8 cellular contexts compared by ENCODE assay signal in the genomic region with DNA sequence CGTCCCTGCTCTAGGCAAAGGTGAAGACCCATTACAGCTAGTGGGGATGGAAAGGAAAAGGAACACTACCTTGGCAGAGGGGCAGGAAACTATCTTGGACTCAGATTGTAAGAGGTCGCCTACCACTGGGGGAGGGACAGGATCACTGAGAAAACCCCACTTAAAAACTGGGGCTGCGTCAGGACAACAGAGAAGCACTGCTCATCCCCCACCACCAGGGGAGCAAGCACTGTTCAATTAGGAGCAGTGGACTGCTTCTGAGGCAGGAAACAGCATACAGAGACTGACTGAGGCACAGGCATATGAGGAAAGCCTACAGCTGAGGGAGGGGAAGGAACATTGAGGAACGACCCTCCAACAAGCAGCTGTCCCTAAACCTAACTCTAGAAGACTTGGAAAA. TPM values are rescaled to one million over a fixed set of nuclear protein-coding genes. Genes with fewer than 3 reads are reported as not detected.
DNase-seq lines count a peak whose midpoint lies in the region; ATAC-seq, FAIRE-seq and TF ChIP-seq lines count a peak whose summit lies in the region.

No MANE protein-coding gene starts in this region.

- H3K9me2 ChIP-seq in SK-N-SH = no peaks in the 10 kb centered on the region

- H3K4me2 ChIP-seq in SK-N-SH = no peak overlapping the region

- intact Hi-C loops in left colon (cut with DNase I, micrococcal nuclease) = no loop called here

- FAIRE-seq in GM18507 (lab: Jason Lieb, UNC) = peak; percentile 49

- no peak for TF ChIP-seq RAD21 in SK-N-SH (IDR thresholded peaks at IDR 0.05; ENCODE audit: low read length)

- no peak overlapping the region for H3K9ac ChIP-seq in SK-N-SH

- no peak overlapping the region for H2AFZ ChIP-seq in SK-N-SH (ENCODE audit: low read depth)

- H3K27ac ChIP-seq in SK-N-SH (ENCODE audit: low read depth in 2 of 2, low read length in 1 of 2) = no peak overlapping the region

- 84% methylated on average over 4 of the region's 4 CpGs for WGBS in SK-N-SH (ENCODE audit: low lambda C conversion rate)

- H4K20me1 ChIP-seq in SK-N-SH (ENCODE audit: insufficient read depth) = no peaks in the 10 kb centered on the region

- CTCF ChIA-PET in SK-N-SH (lab: Yijun Ruan, JAX) = interaction anchor here (1.4 kb wide), 1 partner anchor 22 kb away, joined by 4 read pairs; no protein-coding TSS in a partner anchor

- H3K4me1 ChIP-seq in SK-N-SH (ENCODE audit: control insufficient read depth in 1 of 2, insufficient read depth in 2 of 2, low read depth in 1 of 2, low read length in 1 of 2) = no peaks in the 10 kb centered on the region

- H3K9me3 ChIP-seq in SK-N-SH = no peaks in the 10 kb centered on the region

- no peaks in the 10 kb centered on the region for H3K27me3 ChIP-seq in SK-N-SH (ENCODE audit: insufficient read depth)

- DNase-seq in 8988T = peak; percentile 49
- DNase-seq in GM18507 (ENCODE audit: extremely low spot score, insufficient read length, low read depth) = peak; percentile 44
- peak; percentile 28 for DNase-seq in SK-N-SH
- DNase-seq in iPS-NIHi7 (ENCODE audit: extremely low spot score) = peak; percentile 70
- no peak for DNase-seq in left colon
- no peak for DNase-seq in NCI-H524 treated with DMSO at 0.1 percent for 48 hours (lab: John Stamatoyannopoulos, UW)
- DNase-seq in DMS153 (lab: John Stamatoyannopoulos, UW) = no peak

- peak; percentile 29; the same call in 1 of the 2 replicates for TF ChIP-seq CTCF in SK-N-SH (IDR thresholded peaks at IDR 0.05)

- ATAC-seq in HG02840 (IDR thresholded peaks at IDR 0.05; ENCODE audit: low FRiP score, unreplicated experiment) = peak; percentile 79
- no peak for ATAC-seq in left colon

- POLR2A ChIA-PET in SK-N-SH (lab: Yijun Ruan, JAX) = interaction anchor here (1.4 kb wide), 1 partner anchor 12 kb away, joined by 3 read pairs; no protein-coding TSS in a partner anchor

- no peaks in the 10 kb centered on the region for H3K79me2 ChIP-seq in SK-N-SH (ENCODE audit: insufficient read depth)

- peaks cover 6 to 31% of the 10 kb centered on the region in 2 experiments for H3K36me3 ChIP-seq in SK-N-SH (replicated peaks in 1 of 2; ENCODE audit: control insufficient read depth in 1 of 2, insufficient read depth in 2 of 2, low read length in 1 of 2)

- TF ChIP-seq EP300 in SK-N-SH (IDR thresholded peaks at IDR 0.05; ENCODE audit: borderline replicate concordance in 1 of 2, low read depth in 1 of 2, low read length in 1 of 2) = no peak

- no peak overlapping the region for H3K4me3 ChIP-seq in SK-N-SH (ENCODE audit: low read depth in 2 of 2, low read length in 1 of 2)

- no peaks in the 10 kb centered on the region for H3F3A ChIP-seq in SK-N-SH (replicated peaks; ENCODE audit: insufficient read depth)

TF ChIP-seq in SK-N-SH, 30 proteins besides CTCF, POLR2A, EP300 and RAD21:
- TF ChIP-seq, protein P1, sequence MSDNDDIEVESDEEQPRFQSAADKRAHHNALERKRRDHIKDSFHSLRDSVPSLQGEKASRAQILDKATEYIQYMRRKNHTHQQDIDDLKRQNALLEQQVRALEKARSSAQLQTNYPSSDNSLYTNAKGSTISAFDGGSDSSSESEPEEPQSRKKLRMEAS (IDR thresholded peaks at IDR 0.05; ENCODE audit: low read depth) = no peak
- TF ChIP-seq, protein P2, sequence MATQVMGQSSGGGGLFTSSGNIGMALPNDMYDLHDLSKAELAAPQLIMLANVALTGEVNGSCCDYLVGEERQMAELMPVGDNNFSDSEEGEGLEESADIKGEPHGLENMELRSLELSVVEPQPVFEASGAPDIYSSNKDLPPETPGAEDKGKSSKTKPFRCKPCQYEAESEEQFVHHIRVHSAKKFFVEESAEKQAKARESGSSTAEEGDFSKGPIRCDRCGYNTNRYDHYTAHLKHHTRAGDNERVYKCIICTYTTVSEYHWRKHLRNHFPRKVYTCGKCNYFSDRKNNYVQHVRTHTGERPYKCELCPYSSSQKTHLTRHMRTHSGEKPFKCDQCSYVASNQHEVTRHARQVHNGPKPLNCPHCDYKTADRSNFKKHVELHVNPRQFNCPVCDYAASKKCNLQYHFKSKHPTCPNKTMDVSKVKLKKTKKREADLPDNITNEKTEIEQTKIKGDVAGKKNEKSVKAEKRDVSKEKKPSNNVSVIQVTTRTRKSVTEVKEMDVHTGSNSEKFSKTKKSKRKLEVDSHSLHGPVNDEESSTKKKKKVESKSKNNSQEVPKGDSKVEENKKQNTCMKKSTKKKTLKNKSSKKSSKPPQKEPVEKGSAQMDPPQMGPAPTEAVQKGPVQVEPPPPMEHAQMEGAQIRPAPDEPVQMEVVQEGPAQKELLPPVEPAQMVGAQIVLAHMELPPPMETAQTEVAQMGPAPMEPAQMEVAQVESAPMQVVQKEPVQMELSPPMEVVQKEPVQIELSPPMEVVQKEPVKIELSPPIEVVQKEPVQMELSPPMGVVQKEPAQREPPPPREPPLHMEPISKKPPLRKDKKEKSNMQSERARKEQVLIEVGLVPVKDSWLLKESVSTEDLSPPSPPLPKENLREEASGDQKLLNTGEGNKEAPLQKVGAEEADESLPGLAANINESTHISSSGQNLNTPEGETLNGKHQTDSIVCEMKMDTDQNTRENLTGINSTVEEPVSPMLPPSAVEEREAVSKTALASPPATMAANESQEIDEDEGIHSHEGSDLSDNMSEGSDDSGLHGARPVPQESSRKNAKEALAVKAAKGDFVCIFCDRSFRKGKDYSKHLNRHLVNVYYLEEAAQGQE (IDR thresholded peaks at IDR 0.05; ENCODE audit: low read depth, low read length) = no peak
- TF ChIP-seq MXI1 (IDR thresholded peaks at IDR 0.05; ENCODE audit: low read depth, low read length) (no peak), GATA2 (CRISPR knock-in tag; IDR thresholded peaks at IDR 0.05) (no peak), MEF2A (IDR thresholded peaks at IDR 0.05; ENCODE audit: borderline replicate concordance, low read depth) (no peak)

RNA-seq across cellular contexts. Expression of a gene that starts 20.8 kb away (rescaled TPM):
- 14.4 and 17.8 TPM in 2 replicates for polyA plus RNA-seq in SK-N-SH (2012; rRNA removed)
- polyA plus RNA-seq in SK-N-SH (2012; cell fraction: cytosol; rRNA removed) = 19.4 and 20.3 TPM in 2 replicates
- polyA plus RNA-seq in SK-N-SH (2012; cell fraction: nucleus; rRNA removed) = 6.9 and 10.2 TPM in 2 replicates
- total RNA-seq in left colon = 10 to 100 TPM; 51.1 to 75.3 TPM

Comparison
In these comparisons a context has a peak if more than half of its experiments do, and no peak if none do; other contexts are left out.
1. DNase-seq: peak in 8988T (single experiment), GM18507 (single experiment), SK-N-SH (single experiment) and iPS-NIHi7 (single experiment); none in left colon (0 of 2), NCI-H524 treated with DMSO at 0.1 percent for 48 hours (single experiment) and DMS153 (single experiment).